In genomic region chr7:105841866-105842265, GRCh38 we compare ENCODE assay signal across 33 cellular contexts.
"Had no signal": no experiment of that assay in that cellular context is flagged by ENCODE, and none has a peak within 500 bp of the region (broad histone marks: within the 10 kb centered on the region; RNA-seq: fewer than 3 reads in every experiment).

No MANE protein-coding gene starts in this region.

- H3K27me3 ChIP-seq: esophagus muscularis mucosa, heart right ventricle, neutrophil, pancreas, right atrium auricular region, suprapubic skin, thyroid gland, vagina had no signal

- H3K9me3 ChIP-seq: esophagus muscularis mucosa, lower lobe of right lung, mucosa of descending colon, neutrophil, pancreas, right atrium auricular region, suprapubic skin, thyroid gland, vagina had no signal

- H3K27ac Mint-ChIP-seq: effector memory CD8-positive, alpha-beta T cell; memory B cell; mesothelial cell of epicardium; naive B cell; natural killer cell treated with Interleukin-12 subunit alpha and Interleukin-12 subunit beta and Interleukin-15 and Interleukin-18, amount 100 ng/mL, for 72 hours; stimulated activated naive CD8-positive, alpha-beta T cell treated with anti-CD3 and anti-CD28 coated beads, Interleukin-15, amount 100 ng/mL, for 72 hours had no signal

- H3K4me3 Mint-ChIP-seq: effector memory CD8-positive, alpha-beta T cell; immature natural killer cell; memory B cell; mesothelial cell of epicardium; naive B cell; natural killer cell treated with Interleukin-12 subunit alpha and Interleukin-12 subunit beta and Interleukin-15 and Interleukin-18, amount 100 ng/mL, for 72 hours; neural crest cell; stimulated activated naive CD8-positive, alpha-beta T cell treated with anti-CD3 and anti-CD28 coated beads, Interleukin-15, amount 100 ng/mL, for 72 hours had no signal

- H3K36me3 Mint-ChIP-seq: memory B cell, naive B cell had no signal

- H3K27ac ChIP-seq: esophagus muscularis mucosa, heart right ventricle, lower lobe of right lung, neutrophil, pancreas, right atrium auricular region, suprapubic skin, thyroid gland, vagina had no signal

- DNase-seq: cortex of kidney; effector memory CD8-positive, alpha-beta T cell; foreskin melanocyte; glutamatergic neuron; heart right ventricle; hippocampal formation; immature natural killer cell; islet precursor cell; left ventricle myocardium superior; lower lobe of right lung; mucosa of descending colon; naive B cell; pancreas; stimulated activated CD4-positive, alpha-beta T cell treated with anti-CD3 and anti-CD28 coated beads, Interleukin-12 subunit alpha, Interleukin-12 subunit beta, amount 100 ng/mL, for 4 hours; stimulated activated CD4-positive, alpha-beta T cell treated with anti-CD3 and anti-CD28 coated beads, Interleukin-1b, Interleukin-23, amount 100 ng/mL, for 48 hours; stimulated activated CD4-positive, alpha-beta T cell treated with anti-CD3 and anti-CD28 coated beads, Interleukin-4, amount 100 ng/mL, for 1 hour; stimulated activated CD8-positive, alpha-beta memory T cell treated with anti-CD3 and anti-CD28 coated beads, Interleukin-4, amount 100 ng/mL, for 48 hours; stimulated activated naive CD4-positive, alpha-beta T cell; stimulated activated naive CD8-positive, alpha-beta T cell treated with anti-CD3 and anti-CD28 coated beads, Interleukin-15, amount 100 ng/mL, for 72 hours; trophoblast cell had no signal

- H3K4me1 Mint-ChIP-seq: memory B cell, naive B cell had no signal

- H3K9me3 Mint-ChIP-seq: effector memory CD8-positive, alpha-beta T cell; naive B cell; natural killer cell treated with Interleukin-12 subunit alpha and Interleukin-12 subunit beta and Interleukin-15 and Interleukin-18, amount 100 ng/mL, for 72 hours had no signal

- H3K36me3 ChIP-seq: esophagus muscularis mucosa, heart right ventricle, lower lobe of right lung, neutrophil, pancreas, right atrium auricular region, suprapubic skin, thyroid gland, vagina had no signal

- H3K27me3 Mint-ChIP-seq: effector memory CD8-positive, alpha-beta T cell; natural killer cell treated with Interleukin-12 subunit alpha and Interleukin-12 subunit beta and Interleukin-15 and Interleukin-18, amount 100 ng/mL, for 72 hours; stimulated activated naive CD8-positive, alpha-beta T cell treated with anti-CD3 and anti-CD28 coated beads, Interleukin-15, amount 100 ng/mL, for 72 hours had no signal

- H3K4me1 ChIP-seq: pancreas had no signal

- FAIRE-seq: endometrium, pancreas had no signal

- H3K4me3 ChIP-seq: esophagus muscularis mucosa, heart right ventricle, lower lobe of right lung, mucosa of descending colon, pancreas, right atrium auricular region, smooth muscle cell, suprapubic skin, thyroid gland, vagina had no signal

- ATAC-seq: effector memory CD8-positive, alpha-beta T cell; heart right ventricle; left ventricle myocardium superior; lower lobe of right lung; mucosa of descending colon; natural killer cell treated with Interleukin-12 subunit alpha and Interleukin-12 subunit beta and Interleukin-15 and Interleukin-18, amount 100 ng/mL, for 72 hours; pancreas; sciatic nerve; stimulated activated naive CD8-positive, alpha-beta T cell treated with anti-CD3 and anti-CD28 coated beads, Interleukin-15, amount 100 ng/mL, for 72 hours had no signal

- H3K4me2 ChIP-seq: smooth muscle cell had no signal
